In genomic region chr7:47379629-47380324, GRCh38 we compare ENCODE assay signal across 1 cellular context.
TF ChIP-seq lines count a peak whose summit lies in the region.

No MANE protein-coding gene starts in this region.

TF ChIP-seq in A549, 52 proteins besides CTCF, POLR2A, EP300 and RAD21 (continued from another document):
- TF ChIP-seq REST (IDR thresholded peaks at IDR 0.05) (no peak), MAFK (IDR thresholded peaks at IDR 0.05; ENCODE audit: partially characterized antibody) (no peak), GATA3 (IDR thresholded peaks at IDR 0.05; ENCODE audit: borderline replicate concordance) (no peak), PHF8 (IDR thresholded peaks at IDR 0.05; ENCODE audit: borderline replicate concordance, low read depth) (no peak), MAX (IDR thresholded peaks at IDR 0.05) (no peak)
